Comparison of ENCODE assay signal across 8 cellular contexts in the genomic region with DNA sequence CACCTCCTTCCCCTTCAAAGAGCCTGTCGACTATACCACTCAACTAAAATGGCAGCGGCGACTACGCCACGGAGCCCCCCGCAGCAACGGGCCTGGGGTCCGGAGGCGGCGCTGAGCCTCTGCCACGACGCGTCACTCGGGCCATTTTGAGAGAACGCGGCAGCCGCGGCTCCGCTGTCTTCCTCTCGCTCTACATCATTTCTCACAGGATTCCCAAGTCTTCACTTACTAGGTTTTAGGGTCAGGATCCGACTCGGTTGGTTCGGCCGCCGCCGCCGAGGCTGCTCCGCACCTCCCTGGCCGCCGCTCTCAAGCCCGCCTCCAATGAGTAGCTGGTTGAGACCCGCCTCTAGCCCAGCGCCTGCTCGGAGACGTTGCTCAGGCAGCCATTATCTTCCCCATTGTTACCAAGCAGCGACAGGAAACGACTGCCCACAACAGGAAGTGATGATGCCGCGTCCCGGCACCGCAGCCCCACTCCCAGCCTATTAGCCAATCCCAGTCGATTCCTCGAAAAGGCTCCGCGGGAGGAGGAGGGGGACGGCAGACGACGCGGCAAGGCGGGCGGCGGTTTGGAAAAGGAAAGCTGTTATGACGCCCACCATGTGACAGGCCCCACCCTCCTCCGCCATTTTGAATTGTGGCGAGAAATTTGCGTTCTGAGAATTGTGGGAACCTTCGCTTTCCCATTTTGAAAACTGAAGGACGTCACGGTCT. TPM values are rescaled to one million over a fixed set of nuclear protein-coding genes. Genes with fewer than 3 reads are reported as not detected.
DNase-seq lines count a peak whose midpoint lies in the region; ATAC-seq and TF ChIP-seq lines count a peak whose summit lies in the region.

RLIM (minus strand) TSS at position 432 of the 717 bp plus-strand sequence. CDS start 18,647 bp downstream, outside the sequence.

- no peak for TF ChIP-seq CTCF in esophagus squamous epithelium (IDR thresholded peaks at IDR 0.05)

- peak; percentile 97 for ATAC-seq in GM21825 (IDR thresholded peaks at IDR 0.05; ENCODE audit: unreplicated experiment)

- H2AFZ ChIP-seq in Karpas-422 (ENCODE audit: low read length) = 0 out of 2 replicates have a peak within 1 kb of the TSS, but pooled peaks have one; percentile 96

- peak within 1 kb of the TSS; percentile 69 for H3K4me2 ChIP-seq in Karpas-422 (ENCODE audit: low read depth, low read length, poor library complexity, severe bottlenecking)

- H3K4me1 ChIP-seq in Karpas-422 (ENCODE audit: low read length) = peaks cover 15% of the 10 kb centered on the region
- peaks cover 0 to 21% (median 0%) of the 10 kb centered on the region in 3 donors for H3K4me1 ChIP-seq in esophagus squamous epithelium

- H3K27ac ChIP-seq in Karpas-422 (ENCODE audit: low read length) (peak within 1 kb of the TSS; percentile 75), esophagus squamous epithelium (peak within 1 kb of the TSS; percentile 93 to 99 (median 98))

- WGBS in esophagus squamous epithelium, 2 donors = 0 to 56% methylated on average over 20 to 25 of the region's 59 CpGs

- DNase-seq in DMS79 treated with DMSO at 0.1 percent for 48 hours (lab: John Stamatoyannopoulos, UW) = peak; percentile 89
- DNase-seq in Karpas-422 = peak; percentile 96
- peak; percentile 92 for DNase-seq in RKO (ENCODE audit: low spot score)
- DNase-seq in activated T-helper 1 cell treated with Interleukin-2 at 50 U/mL for 16 hours (ENCODE audit: low read depth) = peak; percentile 84
- peak; percentile 79 for DNase-seq in esophagus squamous epithelium (lab: John Stamatoyannopoulos, UW)
- peak; percentile 96 for DNase-seq in myocyte (ENCODE audit: low read depth)
- peak; percentile 79 to 88 for DNase-seq in stimulated activated CD8-positive, alpha-beta memory T cell treated with anti-CD3 and anti-CD28 coated beads, Interleukin-7, amount 100 ng/mL, for 48 hours (ENCODE audit: extremely low read depth in 1 of 2, low read depth in 1 of 2)

- intact Hi-C loops in esophagus squamous epithelium (cut with DNase I) = no loop called here

- H3K9me2 ChIP-seq in Karpas-422 (replicated peaks; ENCODE audit: insufficient read depth, low read length) = no peaks in the 10 kb centered on the region

- H3K79me2 ChIP-seq in Karpas-422 (ENCODE audit: low read length) = peaks cover 52% of the 10 kb centered on the region

- H4K20me1 ChIP-seq in Karpas-422 (ENCODE audit: insufficient read depth, low read depth, low read length) = 0 out of 2 replicates have a peak, but pooled peaks cover 9% of the 10 kb centered on the region

- TF ChIP-seq POLR2A in esophagus squamous epithelium (IDR thresholded peaks at IDR 0.05) = peak in 3 of 4 donors; percentile 69 to 84 (median 74)

- H3K9ac ChIP-seq in Karpas-422 (ENCODE audit: low read length) = peak within 1 kb of the TSS; percentile 90

- H3K36me3 ChIP-seq in Karpas-422 (ENCODE audit: insufficient read depth, low read length) = peaks cover 18% of the 10 kb centered on the region; the same call in 1 of the 2 replicates
- H3K36me3 ChIP-seq in esophagus squamous epithelium = peaks cover 0 to 8% (median 0%) of the 10 kb centered on the region in 3 donors

- H3K9me3 ChIP-seq in Karpas-422 (ENCODE audit: low read length) (no peaks in the 10 kb centered on the region), esophagus squamous epithelium (no peaks in the 10 kb centered on the region)

- H3K27me3 ChIP-seq in Karpas-422 (ENCODE audit: low read length) (no peaks in the 10 kb centered on the region), esophagus squamous epithelium (no peaks in the 10 kb centered on the region)

- peak within 1 kb of the TSS; percentile 86 for H3K4me3 ChIP-seq in Karpas-422 (ENCODE audit: low read length)
- peak within 1 kb of the TSS; percentile 56 to 83 (median 76) for H3K4me3 ChIP-seq in esophagus squamous epithelium

RNA-seq across cellular contexts. Expression of gene RLIM, which starts in this region (rescaled TPM):
- total RNA-seq in Karpas-422 (2014; rRNA removed; shearing (Covaris generic); ENCODE audit: low replicate concordance) = 18.9 and 26.4 TPM in 2 replicates
- 10 to 100 TPM; 13.6 to 28.8 (median 25.4) TPM for total RNA-seq in esophagus squamous epithelium
- 49.4 and 50.2 TPM in 2 replicates for total RNA-seq in myocyte
- 12.9 TPM for polyA plus RNA-seq in myocyte (2012)

Comparison
In these comparisons a context has a peak if more than half of its experiments do, and no peak if none do; other contexts are left out.
1. Peak in every context shown above with its lines: DNase-seq, ATAC-seq, H3K4me3 ChIP-seq and H3K27ac ChIP-seq.